In the genomic region with DNA sequence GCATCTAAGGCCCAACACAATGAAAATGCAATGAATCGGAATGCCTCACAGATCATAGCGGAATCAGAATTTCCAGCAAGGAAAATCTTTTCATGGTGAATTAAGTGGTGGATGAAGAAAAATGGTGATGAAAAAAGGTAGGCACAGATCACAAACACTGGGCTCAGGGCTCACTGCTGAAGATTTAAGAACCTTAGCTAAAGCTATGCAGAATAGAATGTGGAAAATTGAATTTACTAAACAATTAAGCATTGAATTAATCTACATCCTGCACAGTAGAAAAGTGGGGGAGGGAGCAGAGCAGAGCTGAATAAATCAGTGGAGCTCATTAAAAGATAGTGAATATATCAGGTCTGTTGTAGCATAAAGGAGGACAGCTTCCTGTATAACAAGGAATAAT, we compare ENCODE assay signal across 20 cellular contexts. TPM values are rescaled to one million over a fixed set of nuclear protein-coding genes. Genes with fewer than 3 reads are reported as not detected.
DNase-seq lines count a peak whose midpoint lies in the region; ATAC-seq, FAIRE-seq and TF ChIP-seq lines count a peak whose summit lies in the region.
"Had no signal": no experiment of that assay in that cellular context is flagged by ENCODE, and none has a peak within 500 bp of the region (broad histone marks: within the 10 kb centered on the region; RNA-seq: fewer than 3 reads in every experiment).

No MANE protein-coding gene starts in this region.

- no peak overlapping the region for H3K18ac ChIP-seq in trophoblast cell (ENCODE audit: low read length)

- H3K27me3 Mint-ChIP-seq in mesothelial cell of epicardium (ENCODE audit: low read depth), result no peaks in the 10 kb centered on the region
- H3K27me3 Mint-ChIP-seq: CD4-positive, alpha-beta T cell had no signal

- ATAC-seq in HG02571 (IDR thresholded peaks at IDR 0.05; ENCODE audit: unreplicated experiment) (no peak), GM21381 (IDR thresholded peaks at IDR 0.05; ENCODE audit: unreplicated experiment) (no peak)
- ATAC-seq: HCT116, PC-3 had no signal

- no CpG with 5 or more reads among the region's 2 CpGs for WGBS in trophoblast cell (ENCODE audit: extremely low coverage, insufficient coverage, insufficient read length)

- H3K4me3 ChIP-seq in trophoblast cell (ENCODE audit: low read depth, low read length) (no peak overlapping the region), HAP-1 (no peak overlapping the region)
- H3K4me3 ChIP-seq: GM23248 had no signal

- no peaks in the 10 kb centered on the region for H3K79me1 ChIP-seq in trophoblast cell (ENCODE audit: low read length)

- H3K27me3 ChIP-seq in trophoblast cell (ENCODE audit: insufficient read depth, low read length) (no peaks in the 10 kb centered on the region), HAP-1 (ENCODE audit: low read depth) (no peaks in the 10 kb centered on the region)

- H3K9ac ChIP-seq in trophoblast cell (ENCODE audit: low read length), result peak overlapping the region; percentile 67
- H3K9ac ChIP-seq: GM23248 had no signal

- no peak overlapping the region for H2BK120ac ChIP-seq in trophoblast cell (ENCODE audit: insufficient read depth, low read length, poor library complexity)

- no peaks in the 10 kb centered on the region for H3K4me1 ChIP-seq in trophoblast cell (ENCODE audit: control insufficient read depth in 1 of 2, insufficient read depth in 2 of 2, low read length in 2 of 2)
- H3K4me1 ChIP-seq in HAP-1, result peaks cover 18% of the 10 kb centered on the region

- H3K4me2 ChIP-seq in trophoblast cell (ENCODE audit: low read length), result no peak overlapping the region

- H2AFZ ChIP-seq in trophoblast cell (ENCODE audit: insufficient read depth, low read length, poor library complexity), result no peak overlapping the region
- H2AFZ ChIP-seq: GM23248 had no signal

- H3K4ac ChIP-seq in trophoblast cell (ENCODE audit: low read depth, low read length), result no peak overlapping the region

- H4K91ac ChIP-seq in trophoblast cell (ENCODE audit: low read depth, low read length), result no peak overlapping the region

- no peak overlapping the region for H3K23ac ChIP-seq in trophoblast cell (ENCODE audit: low read length)

- H4K12ac ChIP-seq in trophoblast cell (ENCODE audit: low read depth, low read length), result no peak overlapping the region

- H2BK12ac ChIP-seq in trophoblast cell (ENCODE audit: low read length), result no peak overlapping the region

- no peak overlapping the region for H3K4me3 Mint-ChIP-seq in mesothelial cell of epicardium
- H3K4me3 Mint-ChIP-seq: CD4-positive, alpha-beta T cell had no signal

- H3K9me3 ChIP-seq in trophoblast cell (ENCODE audit: insufficient read depth, low read depth, low read length) (no peaks in the 10 kb centered on the region), HAP-1 (no peaks in the 10 kb centered on the region)

- H3K4me1 Mint-ChIP-seq in mesothelial cell of epicardium, result peaks cover 79% of the 10 kb centered on the region

- H3K27ac ChIP-seq in caudate nucleus (ENCODE audit: low read depth, low read length) (peak overlapping the region; percentile 40), trophoblast cell (ENCODE audit: low read depth, low read length) (no peak overlapping the region)
- H3K27ac ChIP-seq: GM23248 had no signal

- no peak overlapping the region for H4K8ac ChIP-seq in trophoblast cell (ENCODE audit: low read depth, low read length)

- H3K79me2 ChIP-seq in trophoblast cell (ENCODE audit: control insufficient read depth, insufficient read depth, low read length, poor library complexity), result no peaks in the 10 kb centered on the region

- in situ Hi-C loops in HAP-1 (cut with MboI; ENCODE audit: low sequenced_read_pairs), result no loop called here

- no peak overlapping the region for H3K14ac ChIP-seq in trophoblast cell (ENCODE audit: low read length)

- TF ChIP-seq CTCF in D721Med (IDR thresholded peaks at IDR 0.05; ENCODE audit: insufficient read depth, missing control alignments) (no peak), mesothelial cell of epicardium (IDR thresholded peaks at IDR 0.05; ENCODE audit: unreplicated experiment) (no peak)

- H3K36me3 ChIP-seq in trophoblast cell (ENCODE audit: control insufficient read depth in 1 of 2, insufficient read depth in 2 of 2, low read length in 2 of 2) (peaks cover 6 to 26% of the 10 kb centered on the region in 2 experiments), HAP-1 (replicated peaks) (peaks cover 6% of the 10 kb centered on the region; the same call in 1 of the 2 replicates)

- no peaks in the 10 kb centered on the region for H3K9me3 Mint-ChIP-seq in mesothelial cell of epicardium
- H3K9me3 Mint-ChIP-seq: CD4-positive, alpha-beta T cell had no signal

- FAIRE-seq in D721Med (lab: Jason Lieb, UNC), result peak; percentile 11
- FAIRE-seq: A204.1 had no signal

- no peak for DNase-seq in D721Med (ENCODE audit: insufficient read length, low spot score)
- no peak for DNase-seq in caudate nucleus (lab: John Stamatoyannopoulos, UW)
- no peak for DNase-seq in mesothelial cell of epicardium (ENCODE audit: low spot score in 2 of 2, unreplicated experiment in 2 of 2)
- DNase-seq in trophoblast cell, result no peak
- no peak for DNase-seq in HAP-1 (ENCODE audit: low spot score in 2 of 2)
- DNase-seq in pons (ENCODE audit: low spot score), result no peak
- DNase-seq: CD4-positive, alpha-beta T cell; GF-D8; GM23248; MM.1S; NCI-H146; NCI-H2029 treated with DMSO at 0.1 percent for 48 hours; NCI-H2171; NCI-H526; PC-3; RPMI8226 had no signal

- H3K36me3 Mint-ChIP-seq in mesothelial cell of epicardium, result peaks cover 40% of the 10 kb centered on the region

- H2BK5ac ChIP-seq in trophoblast cell (ENCODE audit: low read depth, low read length, poor library complexity), result no peak overlapping the region

- H2AK5ac ChIP-seq in trophoblast cell (ENCODE audit: low read length), result no peak overlapping the region

- H3K27ac Mint-ChIP-seq in mesothelial cell of epicardium, result peak overlapping the region; percentile 71
- H3K27ac Mint-ChIP-seq: CD4-positive, alpha-beta T cell had no signal

RNA-seq across cellular contexts. Expression of gene MEIS1, which starts 26.8 kb away (rescaled TPM):
- total RNA-seq in mesothelial cell of epicardium, result 305 to 324 TPM (median 317 TPM) in 3 replicates
- polyA plus RNA-seq in trophoblast cell (2013), result 19.4 and 19.9 TPM in 2 replicates
- total RNA-seq: CD4-positive, alpha-beta T cell had no signal
